21 cellular contexts compared by ENCODE assay signal in the genomic region with DNA sequence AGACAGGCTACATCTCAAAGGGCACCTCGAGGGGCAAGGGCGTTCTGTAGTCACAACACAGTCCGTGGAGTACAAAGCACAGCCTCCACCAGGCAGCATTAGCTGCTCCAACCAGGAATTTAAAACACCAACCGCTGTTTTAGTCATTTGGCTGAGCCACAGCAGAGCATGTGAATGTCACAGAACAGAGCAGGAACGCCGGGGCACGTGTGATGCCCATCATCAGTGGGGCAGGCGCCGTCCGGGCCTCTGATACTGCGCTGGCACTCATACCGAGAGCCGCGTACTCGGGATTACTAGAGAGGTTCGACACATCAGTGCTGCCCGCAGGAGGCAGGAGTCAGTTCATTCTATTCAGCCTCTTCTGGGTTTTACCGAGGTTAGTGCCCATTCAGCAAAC.
"Had no signal": no experiment of that assay in that cellular context is flagged by ENCODE, and none has a peak within 500 bp of the region (broad histone marks: within the 10 kb centered on the region; RNA-seq: fewer than 3 reads in every experiment).

No MANE protein-coding gene starts in this region.

- H3K4me1 ChIP-seq: foreskin keratinocyte, parathyroid adenoma, right lobe of liver, uterus had no signal

- H3K27ac ChIP-seq: foreskin keratinocyte, parathyroid adenoma, psoas muscle, right lobe of liver, upper lobe of left lung, uterus had no signal

- H3K4me3 Mint-ChIP-seq: immature natural killer cell; natural killer cell treated with Interleukin-12 subunit alpha and Interleukin-12 subunit beta and Interleukin-15 and Interleukin-18, amount 100 ng/mL, for 72 hours; stimulated activated memory B cell treated with anti-CD40 and anti-IgM and Interleukin-4, amounts not matched to agents 10 μg/mL and 1 μg/mL and 100 μg/mL, for 72 hours; stimulated activated naive CD8-positive, alpha-beta T cell treated with anti-CD3 and anti-CD28 coated beads, Interleukin-15, Interleukin-2, amounts not matched to agents 100 ng/mL and 50 ng/mL, for 24 hours had no signal

- H3K9me3 Mint-ChIP-seq: immature natural killer cell; natural killer cell treated with Interleukin-12 subunit alpha and Interleukin-12 subunit beta and Interleukin-15 and Interleukin-18, amount 100 ng/mL, for 72 hours; stimulated activated memory B cell treated with anti-CD40 and anti-IgM and Interleukin-4, amounts not matched to agents 10 μg/mL and 1 μg/mL and 100 μg/mL, for 72 hours; stimulated activated naive CD8-positive, alpha-beta T cell treated with anti-CD3 and anti-CD28 coated beads, Interleukin-15, Interleukin-2, amounts not matched to agents 100 ng/mL and 50 ng/mL, for 24 hours had no signal

- H3K9ac ChIP-seq: parathyroid adenoma had no signal

- H3K36me3 Mint-ChIP-seq: natural killer cell treated with Interleukin-12 subunit alpha and Interleukin-12 subunit beta and Interleukin-15 and Interleukin-18, amount 100 ng/mL, for 72 hours had no signal

- H3K27me3 ChIP-seq: foreskin keratinocyte, right lobe of liver, tibial artery, upper lobe of left lung, uterus had no signal

- H2AFZ ChIP-seq: parathyroid adenoma had no signal

- H3K27me3 Mint-ChIP-seq: natural killer cell treated with Interleukin-12 subunit alpha and Interleukin-12 subunit beta and Interleukin-15 and Interleukin-18, amount 100 ng/mL, for 72 hours; stimulated activated memory B cell treated with anti-CD40 and anti-IgM and Interleukin-4, amounts not matched to agents 10 μg/mL and 1 μg/mL and 100 μg/mL, for 72 hours; stimulated activated naive CD8-positive, alpha-beta T cell treated with anti-CD3 and anti-CD28 coated beads, Interleukin-15, Interleukin-2, amounts not matched to agents 100 ng/mL and 50 ng/mL, for 24 hours had no signal

- H3K27ac Mint-ChIP-seq: immature natural killer cell; natural killer cell treated with Interleukin-12 subunit alpha and Interleukin-12 subunit beta and Interleukin-15 and Interleukin-18, amount 100 ng/mL, for 72 hours; stimulated activated memory B cell treated with anti-CD40 and anti-IgM and Interleukin-4, amounts not matched to agents 10 μg/mL and 1 μg/mL and 100 μg/mL, for 72 hours; stimulated activated naive CD8-positive, alpha-beta T cell treated with anti-CD3 and anti-CD28 coated beads, Interleukin-15, Interleukin-2, amounts not matched to agents 100 ng/mL and 50 ng/mL, for 24 hours had no signal

- ATAC-seq: foreskin keratinocyte; left cardiac atrium; natural killer cell treated with Interleukin-12 subunit alpha and Interleukin-12 subunit beta and Interleukin-15 and Interleukin-18, amount 100 ng/mL, for 72 hours; psoas muscle; right lobe of liver; stimulated activated memory B cell treated with anti-CD40 and anti-IgM and Interleukin-4, amounts not matched to agents 10 μg/mL and 1 μg/mL and 100 μg/mL, for 72 hours had no signal

- DNase-seq: erythroblast; foreskin keratinocyte; immature natural killer cell; kidney; left cardiac atrium; left ventricle myocardium inferior; mesenchymal stem cell; midbrain; psoas muscle; retina; right lobe of liver; stimulated activated CD4-positive, alpha-beta T cell treated with anti-CD3 and anti-CD28 coated beads, Interleukin-4, amount 100 ng/mL, for 1 hour; uterus had no signal

- FAIRE-seq: endothelial cell of umbilical vein, kidney had no signal

- H3K9me3 ChIP-seq: left ventricle myocardium inferior, psoas muscle, right lobe of liver, tibial artery, upper lobe of left lung, uterus had no signal

- H3K36me3 ChIP-seq: uterus had no signal

- H3K4me3 ChIP-seq: left ventricle myocardium inferior, lung, psoas muscle, right lobe of liver, tibial artery, upper lobe of left lung, uterus had no signal
